19 cellular contexts compared by ENCODE assay signal in the genomic region with DNA sequence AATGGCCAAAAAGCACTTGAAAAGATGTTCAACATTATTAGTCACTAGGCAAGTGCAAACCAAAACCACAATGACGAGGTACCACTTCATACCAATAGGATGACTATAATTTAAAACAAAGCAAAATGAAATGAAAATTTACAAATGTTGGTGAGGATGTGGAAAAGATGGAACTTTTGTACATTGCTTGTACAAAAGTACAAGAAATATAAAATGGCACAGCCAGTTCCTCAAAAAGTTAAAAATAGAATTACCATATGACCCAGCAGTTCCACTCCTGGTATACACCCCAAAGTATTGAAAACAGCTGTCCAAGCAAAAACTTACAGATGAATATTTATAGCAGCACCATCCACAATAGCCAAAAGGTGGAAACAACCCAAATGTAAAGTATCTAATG.
A peak's percentile ranks its signal among the peaks of the same experiment; 100 is the strongest.
DNase-seq lines count a peak whose midpoint lies in the region; TF ChIP-seq lines count a peak whose summit lies in the region.
"Had no signal": no experiment of that assay in that cellular context is flagged by ENCODE, and none has a peak within 500 bp of the region (broad histone marks: within the 10 kb centered on the region; RNA-seq: fewer than 3 reads in every experiment).

No MANE protein-coding gene starts in this region.

- no peaks in the 10 kb centered on the region for H3K36me3 Mint-ChIP-seq in nephron progenitor cell (ENCODE audit: low read depth)
- H3K36me3 Mint-ChIP-seq: neural progenitor cell had no signal

- H3K27ac Mint-ChIP-seq in nephron progenitor cell = no peak overlapping the region
- H3K27ac Mint-ChIP-seq: activated CD4-positive, alpha-beta T cell treated with anti-CD3 and anti-CD28 coated beads for 36 hours; neural progenitor cell; T-cell had no signal

- H3K9me3 ChIP-seq in adipocyte (ENCODE audit: control insufficient read depth, low read length) = no peaks in the 10 kb centered on the region
- H3K9me3 ChIP-seq in BE2C = no peaks in the 10 kb centered on the region
- H3K9me3 ChIP-seq: suprapubic skin had no signal

- no peaks in the 10 kb centered on the region for H3K27me3 ChIP-seq in adipocyte (replicated peaks; ENCODE audit: control insufficient read depth, insufficient read depth, low read length)
- no peaks in the 10 kb centered on the region for H3K27me3 ChIP-seq in BE2C
- H3K27me3 ChIP-seq: neural progenitor cell, suprapubic skin had no signal

- no peak overlapping the region for H3K9ac ChIP-seq in adipocyte (ENCODE audit: low read length)
- H3K9ac ChIP-seq: neural progenitor cell had no signal

- no peaks in the 10 kb centered on the region for H3K4me1 Mint-ChIP-seq in nephron progenitor cell
- H3K4me1 Mint-ChIP-seq: activated CD4-positive, alpha-beta T cell treated with anti-CD3 and anti-CD28 coated beads for 36 hours; neural progenitor cell; T-cell had no signal

- no peak overlapping the region for H3K4me3 ChIP-seq in adipocyte (ENCODE audit: low read length)
- H3K4me3 ChIP-seq in fibroblast of villous mesenchyme (ENCODE audit: low read depth, low read length) = no peak overlapping the region
- H3K4me3 ChIP-seq in BE2C (ENCODE audit: low read depth, low read length) = no peak overlapping the region
- H3K4me3 ChIP-seq: lower lobe of right lung, neural progenitor cell, suprapubic skin had no signal

- DNase-seq in A172 (ENCODE audit: low spot score) = peak; percentile 72
- DNase-seq in HCEC 1CT = peak; percentile 93
- DNase-seq in adipocyte (ENCODE audit: low read depth) = peak; percentile 78
- peak; percentile 72 for DNase-seq in fibroblast of villous mesenchyme (ENCODE audit: low read depth)
- DNase-seq in cortex of kidney (lab: John Stamatoyannopoulos, UW) = no peak
- no peak for DNase-seq in posterior cingulate gyrus
- no peak for DNase-seq in BE2C
- DNase-seq in nephron progenitor cell = no peak
- DNase-seq: activated CD4-positive, alpha-beta T cell treated with anti-CD3 and anti-CD28 coated beads for 36 hours; activated T-cell treated with anti-CD3 and anti-CD28 coated beads for 4 hours; aorta; DMS153; lower lobe of right lung; NCI-H1417; NCI-H446 treated with DMSO at 0.1 percent for 48 hours; small intestine; T-cell had no signal

- no peaks in the 10 kb centered on the region for H3K4me1 ChIP-seq in adipocyte (ENCODE audit: control insufficient read depth, insufficient read depth, low read length)
- no peaks in the 10 kb centered on the region for H3K4me1 ChIP-seq in BE2C
- H3K4me1 ChIP-seq: lower lobe of right lung, neural progenitor cell, suprapubic skin had no signal

- peaks cover 38% of the 10 kb centered on the region for H3K9me3 Mint-ChIP-seq in nephron progenitor cell

- H3K36me3 ChIP-seq in adipocyte (ENCODE audit: control insufficient read depth, insufficient read depth, low read length, severe bottlenecking) (no peaks in the 10 kb centered on the region), BE2C (no peaks in the 10 kb centered on the region)
- H3K36me3 ChIP-seq: lower lobe of right lung, neural progenitor cell, suprapubic skin had no signal

- no peak overlapping the region for H3K4me3 Mint-ChIP-seq in nephron progenitor cell
- H3K4me3 Mint-ChIP-seq: activated CD4-positive, alpha-beta T cell treated with anti-CD3 and anti-CD28 coated beads for 36 hours; neural progenitor cell; T-cell had no signal

- intact Hi-C loops in posterior cingulate gyrus (cut with DNase I) = no loop called here

- TF ChIP-seq CTCF in fibroblast of villous mesenchyme (IDR thresholded peaks at IDR 0.05; ENCODE audit: insufficient read depth, low read depth, low read length) (no peak), BE2C (IDR thresholded peaks at IDR 0.05; ENCODE audit: low read depth, low read length) (no peak), nephron progenitor cell (IDR thresholded peaks at IDR 0.05) (no peak)

- H3K27me3 Mint-ChIP-seq in nephron progenitor cell (ENCODE audit: low read depth, poor library complexity) = peaks cover 5% of the 10 kb centered on the region
- H3K27me3 Mint-ChIP-seq: activated CD4-positive, alpha-beta T cell treated with anti-CD3 and anti-CD28 coated beads for 36 hours had no signal

Comparison
In these comparisons a context has a peak if more than half of its experiments do, and no peak if none do; other contexts are left out.
1. DNase-seq: peak in A172 (single experiment), HCEC 1CT (single experiment), adipocyte (single experiment) and fibroblast of villous mesenchyme (single experiment); none in cortex of kidney (single experiment), posterior cingulate gyrus (0 of 10), BE2C (single experiment) and nephron progenitor cell (single experiment).